ENCODE assay signal across 9 cellular contexts in genomic region chr3:64267774-64268604, GRCh38. TPM values are rescaled to one million over a fixed set of nuclear protein-coding genes. Genes with fewer than 3 reads are reported as not detected.
DNase-seq lines count a peak whose midpoint lies in the region; ATAC-seq, FAIRE-seq and TF ChIP-seq lines count a peak whose summit lies in the region.
"Had no signal": no experiment of that assay in that cellular context is flagged by ENCODE, and none has a peak within 500 bp of the region (broad histone marks: within the 10 kb centered on the region; RNA-seq: fewer than 3 reads in every experiment).

No MANE protein-coding gene starts in this region.

- peaks cover 6% of the 10 kb centered on the region for H3K36me3 Mint-ChIP-seq in endothelial cell (ENCODE audit: low read depth, unreplicated experiment)
- no peaks in the 10 kb centered on the region for H3K36me3 Mint-ChIP-seq in CD4-positive, alpha-beta T cell (ENCODE audit: low read depth)

- in situ Hi-C loops in HepG2 (cut with HindIII; ENCODE audit: extremely low pct_ligation_motif_present, low pct_unique_long_range_greater_than_20kb) = no loop called here

- no peak overlapping the region for H3K9ac ChIP-seq in HepG2 (ENCODE audit: insufficient read depth, low read depth, low read length)

- no peak overlapping the region for H3K27ac Mint-ChIP-seq in endothelial cell (ENCODE audit: unreplicated experiment)
- H3K27ac Mint-ChIP-seq in CD4-positive, alpha-beta T cell = no peak overlapping the region
- H3K27ac Mint-ChIP-seq: activated T-helper 1 cell treated with anti-CD3 and anti-CD28 coated beads, Interleukin-12 subunit alpha, Interleukin-12 subunit beta, Interleukin-2, Interleukin-4 antibody, amounts not matched to agents 30 ng/mL and 10 ng/mL and 1 ng/mL, durations not matched to agents 14 hours and 24 hours and 36 hours had no signal

- H3K4me3 Mint-ChIP-seq in endothelial cell (ENCODE audit: unreplicated experiment) = peak overlapping the region; percentile 78
- H3K4me3 Mint-ChIP-seq in CD4-positive, alpha-beta T cell = no peak overlapping the region
- H3K4me3 Mint-ChIP-seq: activated T-helper 1 cell treated with anti-CD3 and anti-CD28 coated beads, Interleukin-12 subunit alpha, Interleukin-12 subunit beta, Interleukin-2, Interleukin-4 antibody, amounts not matched to agents 30 ng/mL and 10 ng/mL and 1 ng/mL, durations not matched to agents 14 hours and 24 hours and 36 hours had no signal

- no TSS peak for BruUV-seq in HepG2 (replicated peaks; lab: Mats Ljungman, UMichigan)

- peak overlapping the region; percentile 63 for H3K4me2 ChIP-seq in HepG2 (ENCODE audit: low read depth, low read length)

- H3K4me3 ChIP-seq in HepG2 (replicated peaks in 1 of 3; ENCODE audit: insufficient read depth in 1 of 3, low read depth in 2 of 3, low read length in 3 of 3) = peak overlapping the region; percentile 29 to 57 (median 49); a peak in 5 of 6 replicates

- no peak for TF ChIP-seq POLR2A in HepG2 (IDR thresholded peaks at IDR 0.05; ENCODE audit: insufficient read depth in 1 of 2, low read depth in 2 of 2, low read length in 2 of 2)

- peaks cover 0 to 23% of the 10 kb centered on the region in 2 experiments; a peak in 2 of 5 replicates for H3K27me3 ChIP-seq in HepG2 (ENCODE audit: control insufficient read depth in 1 of 2, insufficient read depth in 2 of 2, low read length in 2 of 2)
- peaks cover 5% of the 10 kb centered on the region for H3K27me3 ChIP-seq in CD4-positive, alpha-beta T cell (ENCODE audit: control insufficient read depth, insufficient read depth, low read length)

- peak; percentile 31 for DNase-seq in endothelial cell (ENCODE audit: low spot score)
- no peak for DNase-seq in HepG2 (ENCODE audit: low spot score)
- peak in 38 of 49 donors; percentile 3 to 64 (median 32) for DNase-seq in substantia nigra (lab: John Stamatoyannopoulos, UW)
- DNase-seq in HUDEP-2 (lab: John Stamatoyannopoulos, UW; ENCODE audit: unreplicated experiment in 76 of 76) = no peak
- DNase-seq in CD4-positive, alpha-beta T cell = no peak

- no peaks in the 10 kb centered on the region for H3K27me3 Mint-ChIP-seq in endothelial cell (ENCODE audit: unreplicated experiment)
- H3K27me3 Mint-ChIP-seq in CD4-positive, alpha-beta T cell = peaks cover 47% of the 10 kb centered on the region

- peak overlapping the region; percentile 47 for H2AFZ ChIP-seq in HepG2 (ENCODE audit: low read length)

- H3K27ac ChIP-seq in HepG2 (ENCODE audit: extremely low read length, insufficient read depth, low read length) (no peak overlapping the region), substantia nigra (ENCODE audit: low read depth, low read length, poor library complexity, severe bottlenecking) (no peak overlapping the region)
- H3K27ac ChIP-seq in CD4-positive, alpha-beta T cell (ENCODE audit: low read depth, low read length) = no peak overlapping the region

- H3K9me3 Mint-ChIP-seq in endothelial cell (ENCODE audit: unreplicated experiment) = no peaks in the 10 kb centered on the region
- H3K9me3 Mint-ChIP-seq in CD4-positive, alpha-beta T cell = peaks cover 3% of the 10 kb centered on the region
- H3K9me3 Mint-ChIP-seq: activated T-helper 1 cell treated with anti-CD3 and anti-CD28 coated beads, Interleukin-12 subunit alpha, Interleukin-12 subunit beta, Interleukin-2, Interleukin-4 antibody, amounts not matched to agents 30 ng/mL and 10 ng/mL and 1 ng/mL, durations not matched to agents 14 hours and 24 hours and 36 hours had no signal

- 2% methylated on average over 7 of the region's 30 CpGs for WGBS in HepG2 (ENCODE audit: low lambda C conversion rate)

- no peak for TF ChIP-seq EP300 in Ishikawa (IDR thresholded peaks at IDR 0.05; ENCODE audit: borderline replicate concordance)
- TF ChIP-seq EP300 in HepG2 (IDR thresholded peaks at IDR 0.05; ENCODE audit: low read depth in 2 of 2, low read length in 2 of 2) = no peak
- no peak for TF ChIP-seq EP300 in HepG2 (CRISPR knock-in tag; IDR thresholded peaks at IDR 0.05; ENCODE audit: borderline replicate concordance)

- H3K79me2 ChIP-seq in HepG2 (ENCODE audit: insufficient read depth, low read length) = no peaks in the 10 kb centered on the region

- POLR2A ChIA-PET in HepG2 (lab: Yijun Ruan, JAX) = no interaction called here
- POLR2A ChIA-PET in CD4-positive, alpha-beta T cell (lab: Charles Lee) = no interaction called here

- no peaks in the 10 kb centered on the region for H3K36me3 ChIP-seq in HepG2 (replicated peaks in 1 of 2; ENCODE audit: control insufficient read depth in 1 of 2, insufficient read depth in 2 of 2, low read length in 2 of 2)

- ATAC-seq in HepG2 (peak; percentile 92), GM21515 (IDR thresholded peaks at IDR 0.05; ENCODE audit: unreplicated experiment) (no peak), GM18502 (IDR thresholded peaks at IDR 0.05; ENCODE audit: poor library complexity, unreplicated experiment) (no peak)
- ATAC-seq in CD4-positive, alpha-beta T cell (ENCODE audit: poor library complexity) = no peak

- TF ChIP-seq RAD21 in Ishikawa (IDR thresholded peaks at IDR 0.05; ENCODE audit: low read depth) (no peak), HepG2 (CRISPR knock-in tag; IDR thresholded peaks at IDR 0.05) (no peak)

- FAIRE-seq in HepG2 (lab: Jason Lieb, UNC) = no peak

- H3K9me3 ChIP-seq in HepG2 (ENCODE audit: low read length) = peaks cover 9% of the 10 kb centered on the region
- H3K9me3 ChIP-seq in CD4-positive, alpha-beta T cell (ENCODE audit: control insufficient read depth, low read length) = no peaks in the 10 kb centered on the region

- TF ChIP-seq CTCF in endothelial cell (IDR thresholded peaks at IDR 0.05; ENCODE audit: unreplicated experiment) (no peak), HepG2 (CRISPR knock-in tag; IDR thresholded peaks at IDR 0.05) (no peak)
- no peak for TF ChIP-seq CTCF in CD4-positive, alpha-beta T cell (IDR thresholded peaks at IDR 0.05)

- no peaks in the 10 kb centered on the region for H4K20me1 ChIP-seq in HepG2 (ENCODE audit: insufficient read depth, low read length)

- CTCF ChIA-PET in HepG2 (lab: Yijun Ruan, JAX; ENCODE audit: low intra/inter-chr PET ratio, low total read pairs) = no interaction called here
- CTCF ChIA-PET in CD4-positive, alpha-beta T cell (lab: Charles Lee) = no interaction called here

- peaks cover 25% of the 10 kb centered on the region for H3K4me1 Mint-ChIP-seq in endothelial cell (ENCODE audit: unreplicated experiment)
- H3K4me1 Mint-ChIP-seq in CD4-positive, alpha-beta T cell (ENCODE audit: low read depth) = no peaks in the 10 kb centered on the region

- intact Hi-C loops in HepG2 (cut with micrococcal nuclease; ENCODE audit: unreplicated experiment) = no loop called here
- intact Hi-C loops in CD4-positive, alpha-beta T cell (cut with DNase I, micrococcal nuclease) = no loop called here

- H3K4me1 ChIP-seq in HepG2 (ENCODE audit: insufficient read depth, low read length) = peaks cover 27% of the 10 kb centered on the region

TF ChIP-seq in Ishikawa, 13 proteins besides CTCF, POLR2A, EP300 and RAD21 (continues in another document):
- TF ChIP-seq TCF12 (IDR thresholded peaks at IDR 0.05; ENCODE audit: low read depth) (no peak), CREB1 (IDR thresholded peaks at IDR 0.05; ENCODE audit: low read depth) (no peak), TEAD4 (IDR thresholded peaks at IDR 0.05) (peak; percentile 32; the same call in 1 of the 2 replicates), NFIC (IDR thresholded peaks at IDR 0.05) (no peak), TAF1 (IDR thresholded peaks at IDR 0.05; ENCODE audit: low read depth) (no peak), ZBTB7A (IDR thresholded peaks at IDR 0.05; ENCODE audit: low read depth) (peak; percentile 46; the same call in 1 of the 2 replicates), FOXM1 (IDR thresholded peaks at IDR 0.05; ENCODE audit: borderline replicate concordance, low read depth) (no peak)

TF ChIP-seq in HepG2, 621 proteins besides CTCF, POLR2A, EP300 and RAD21 (continues in another document):
- TF ChIP-seq HDAC2 (CRISPR knock-in tag; IDR thresholded peaks at IDR 0.05) = no peak
- no peak for TF ChIP-seq E2F5 (CRISPR knock-in tag; conservative IDR thresholded peaks at IDR 0.05)
- no peak for TF ChIP-seq KAT7 (CRISPR knock-in tag; IDR thresholded peaks at IDR 0.05; ENCODE audit: borderline replicate concordance)
- no peak for TF ChIP-seq HNF4G (IDR thresholded peaks at IDR 0.05; ENCODE audit: borderline replicate concordance, low read depth, low read length)
- TF ChIP-seq HNF4G (CRISPR knock-in tag; IDR thresholded peaks at IDR 0.05; ENCODE audit: borderline replicate concordance, low read depth) = no peak

RNA-seq across cellular contexts. Expression of gene PRICKLE2, which starts 42.7 kb away (rescaled TPM):
- total RNA-seq in endothelial cell (ENCODE audit: unreplicated experiment) = 5.3 TPM
- 0.04 and 0.07 TPM in 2 replicates for total RNA-seq in HepG2 (2016; rRNA removed; fragmentation: Illumina TruSeq; extraction: Trizol)
- total RNA-seq in HepG2 (2016; cell fraction: cytosol; rRNA removed; fragmentation: Illumina TruSeq; extraction: Trizol; ENCODE audit: low read depth) = not detected in 2 replicates
- 0.02 and 0.04 TPM in 2 replicates for total RNA-seq in HepG2 (2016; cell fraction: insoluble cytoplasmic fraction; rRNA removed; fragmentation: Illumina TruSeq; extraction: Trizol)
- total RNA-seq in HepG2 (2016; cell fraction: membrane; rRNA removed; fragmentation: Illumina TruSeq; extraction: Trizol) = 0.06 TPM in 1 of 2 replicates, not detected in the other
- total RNA-seq in HepG2 (2016; cell fraction: nucleus; rRNA removed; fragmentation: Illumina TruSeq; extraction: Trizol) = 0.22 and 0.87 TPM in 2 replicates
- 0.01 TPM in 2 replicates for polyA plus RNA-seq in HepG2 (2011; rRNA removed)
- polyA plus RNA-seq in HepG2 (2011; cell fraction: cytosol; rRNA removed) = 0.01 and 0.03 TPM in 2 replicates
- polyA plus RNA-seq in HepG2 (2011; cell fraction: nucleus; rRNA removed) = 0.02 and 0.16 TPM in 2 replicates
- polyA plus RNA-seq in HepG2 (2012) = 0.07 TPM in 1 of 2 replicates, not detected in the other
- not detected in 2 replicates for polyA plus RNA-seq in HepG2 (2016; cell fraction: cytosol; fragmentation: Illumina TruSeq; extraction: Trizol; ENCODE audit: low read depth)
- polyA plus RNA-seq in HepG2 (2016; cell fraction: insoluble cytoplasmic fraction; fragmentation: Illumina TruSeq; extraction: Trizol; ENCODE audit: low read depth) = not detected in 2 replicates
- polyA plus RNA-seq in HepG2 (2016; cell fraction: membrane; fragmentation: Illumina TruSeq; extraction: Trizol; ENCODE audit: low read depth) = not detected in 2 replicates
- polyA plus RNA-seq in HepG2 (2016; cell fraction: nucleus; fragmentation: Illumina TruSeq; extraction: Trizol; ENCODE audit: insufficient read depth, low read depth) = 0.12 TPM in 1 of 2 replicates, not detected in the other
- 0.09 and 0.20 TPM in 2 replicates for polyA minus RNA-seq in HepG2 (2011; rRNA and poly(A)+ RNA removed; ENCODE audit: low replicate concordance)
- not detected in 2 replicates for polyA minus RNA-seq in HepG2 (2011; cell fraction: cytosol; rRNA and poly(A)+ RNA removed)
- under 0.01 TPM in 1 of 2 replicates, not detected in the other for polyA minus RNA-seq in HepG2 (2011; cell fraction: nucleus; rRNA and poly(A)+ RNA removed)
- total RNA-seq in CD4-positive, alpha-beta T cell = not detected
- total RNA-seq: activated T-helper 1 cell treated with anti-CD3 and anti-CD28 coated beads, Interleukin-12 subunit alpha, Interleukin-12 subunit beta, Interleukin-2, Interleukin-4 antibody, amounts not matched to agents 30 ng/mL and 10 ng/mL and 1 ng/mL, durations not matched to agents 14 hours and 24 hours and 36 hours had no signal

Comparison
In these comparisons a context has a peak if more than half of its experiments do, and no peak if none do; other contexts are left out.
1. DNase-seq: peak in endothelial cell (single experiment) and substantia nigra (38 of 49); none in HepG2 (single experiment), HUDEP-2 (0 of 76) and CD4-positive, alpha-beta T cell (0 of 10).